Comparison of ENCODE assay signal across 8 cellular contexts in the genomic region with DNA sequence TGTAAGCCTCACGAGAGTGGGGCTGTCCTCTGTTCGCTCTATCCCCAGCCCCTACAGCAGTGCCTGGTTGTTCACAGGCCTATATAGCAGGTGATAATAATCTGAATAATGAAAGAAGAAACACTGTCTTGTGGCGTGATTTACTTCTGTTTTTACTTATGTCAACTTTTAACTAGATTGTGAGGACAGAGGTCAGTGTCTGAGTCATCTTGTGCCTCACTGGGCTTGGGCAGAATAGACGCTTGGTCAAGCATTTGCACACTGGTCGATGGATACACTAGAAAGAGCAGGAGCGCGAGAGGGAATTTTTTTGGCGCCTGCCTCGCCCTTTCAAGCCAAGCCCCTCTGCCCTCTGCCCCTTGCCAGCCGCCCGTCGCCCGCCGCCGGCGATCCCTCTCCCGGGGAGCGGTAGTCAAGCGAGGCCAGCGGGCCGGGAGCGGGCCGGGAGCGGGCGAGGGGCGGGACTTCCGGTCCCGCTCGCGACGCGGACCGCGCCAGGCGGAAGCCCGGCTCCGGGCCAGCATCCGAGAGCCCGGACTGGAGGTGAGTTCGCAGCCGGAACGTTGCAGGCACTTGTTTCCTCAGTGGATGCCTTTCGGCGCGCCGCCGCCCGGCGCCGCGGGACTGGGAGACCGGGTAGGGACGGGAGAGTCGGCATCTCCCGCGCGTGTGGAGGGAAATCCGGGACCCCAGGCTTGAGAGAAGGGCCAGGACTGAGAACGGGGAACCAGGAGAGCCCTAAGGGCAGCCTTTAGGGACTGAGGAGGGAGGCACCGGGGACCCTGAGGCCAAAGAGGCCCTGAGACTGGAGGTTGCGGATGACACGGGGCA. TPM values are rescaled to one million over a fixed set of nuclear protein-coding genes. Genes with fewer than 3 reads are reported as not detected.
DNase-seq lines count a peak whose midpoint lies in the region; ATAC-seq and TF ChIP-seq lines count a peak whose summit lies in the region.

A gene with protein sequence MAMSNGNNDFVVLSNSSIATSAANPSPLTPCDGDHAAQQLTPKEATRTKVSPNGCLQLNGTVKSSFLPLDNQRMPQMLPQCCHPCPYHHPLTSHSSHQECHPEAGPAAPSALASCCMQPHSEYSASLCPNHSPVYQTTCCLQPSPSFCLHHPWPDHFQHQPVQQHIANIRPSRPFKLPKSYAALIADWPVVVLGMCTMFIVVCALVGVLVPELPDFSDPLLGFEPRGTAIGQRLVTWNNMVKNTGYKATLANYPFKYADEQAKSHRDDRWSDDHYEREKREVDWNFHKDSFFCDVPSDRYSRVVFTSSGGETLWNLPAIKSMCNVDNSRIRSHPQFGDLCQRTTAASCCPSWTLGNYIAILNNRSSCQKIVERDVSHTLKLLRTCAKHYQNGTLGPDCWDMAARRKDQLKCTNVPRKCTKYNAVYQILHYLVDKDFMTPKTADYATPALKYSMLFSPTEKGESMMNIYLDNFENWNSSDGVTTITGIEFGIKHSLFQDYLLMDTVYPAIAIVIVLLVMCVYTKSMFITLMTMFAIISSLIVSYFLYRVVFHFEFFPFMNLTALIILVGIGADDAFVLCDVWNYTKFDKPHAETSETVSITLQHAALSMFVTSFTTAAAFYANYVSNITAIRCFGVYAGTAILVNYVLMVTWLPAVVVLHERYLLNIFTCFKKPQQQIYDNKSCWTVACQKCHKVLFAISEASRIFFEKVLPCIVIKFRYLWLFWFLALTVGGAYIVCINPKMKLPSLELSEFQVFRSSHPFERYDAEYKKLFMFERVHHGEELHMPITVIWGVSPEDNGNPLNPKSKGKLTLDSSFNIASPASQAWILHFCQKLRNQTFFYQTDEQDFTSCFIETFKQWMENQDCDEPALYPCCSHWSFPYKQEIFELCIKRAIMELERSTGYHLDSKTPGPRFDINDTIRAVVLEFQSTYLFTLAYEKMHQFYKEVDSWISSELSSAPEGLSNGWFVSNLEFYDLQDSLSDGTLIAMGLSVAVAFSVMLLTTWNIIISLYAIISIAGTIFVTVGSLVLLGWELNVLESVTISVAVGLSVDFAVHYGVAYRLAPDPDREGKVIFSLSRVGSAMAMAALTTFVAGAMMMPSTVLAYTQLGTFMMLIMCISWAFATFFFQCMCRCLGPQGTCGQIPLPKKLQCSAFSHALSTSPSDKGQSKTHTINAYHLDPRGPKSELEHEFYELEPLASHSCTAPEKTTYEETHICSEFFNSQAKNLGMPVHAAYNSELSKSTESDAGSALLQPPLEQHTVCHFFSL (N-terminal part only) (plus strand): TSS at position 504 of the 831 bp plus-strand sequence. CDS start 127,785 bp downstream, outside the sequence.

- peaks cover 3% of the 10 kb centered on the region for H3K9me3 Mint-ChIP-seq in nephron progenitor cell
- H3K9me3 Mint-ChIP-seq in stimulated activated naive CD8-positive, alpha-beta T cell treated with anti-CD3 and anti-CD28 coated beads, Interleukin-15, amount 100 ng/mL, for 72 hours = peaks cover 0 to 5% of the 10 kb centered on the region in 2 donors

- TF ChIP-seq CTCF in fibroblast of villous mesenchyme (IDR thresholded peaks at IDR 0.05; ENCODE audit: insufficient read depth, low read depth, low read length) (no peak), nephron progenitor cell (IDR thresholded peaks at IDR 0.05) (no peak)

- DNase-seq in DMS79 (lab: John Stamatoyannopoulos, UW) = peak; percentile 69
- peak; percentile 81 for DNase-seq in RPMI7951 (ENCODE audit: low read depth)
- peak; percentile 44 for DNase-seq in activated gamma-delta T cell (lab: John Stamatoyannopoulos, UW)
- DNase-seq in fibroblast of villous mesenchyme (ENCODE audit: low read depth) = peak; percentile 86
- peak; percentile 75 for DNase-seq in nephron progenitor cell
- DNase-seq in stimulated activated naive CD8-positive, alpha-beta T cell treated with anti-CD3 and anti-CD28 coated beads, Interleukin-15, amount 100 ng/mL, for 72 hours = peak; percentile 73 to 78

- peak within 1 kb of the TSS; percentile 96 for H3K4me3 Mint-ChIP-seq in nephron progenitor cell
- H3K4me3 Mint-ChIP-seq in stimulated activated naive CD8-positive, alpha-beta T cell treated with anti-CD3 and anti-CD28 coated beads, Interleukin-15, amount 100 ng/mL, for 72 hours = peak within 1 kb of the TSS; percentile 94 to 97

- peaks cover 39% of the 10 kb centered on the region for H3K4me1 Mint-ChIP-seq in nephron progenitor cell
- peaks cover 38% of the 10 kb centered on the region for H3K4me1 Mint-ChIP-seq in stimulated activated naive CD8-positive, alpha-beta T cell treated with anti-CD3 and anti-CD28 coated beads, Interleukin-15, amount 100 ng/mL, for 72 hours

- no peak for TF ChIP-seq EP300 in Ishikawa (IDR thresholded peaks at IDR 0.05; ENCODE audit: borderline replicate concordance)

- peak within 1 kb of the TSS; percentile 91 for H3K4me3 ChIP-seq in fibroblast of villous mesenchyme (ENCODE audit: low read depth, low read length)

- no peak for TF ChIP-seq RAD21 in Ishikawa (IDR thresholded peaks at IDR 0.05; ENCODE audit: low read depth)

- H3K27me3 Mint-ChIP-seq in nephron progenitor cell (ENCODE audit: low read depth, poor library complexity) = peaks cover 7% of the 10 kb centered on the region
- no peaks in the 10 kb centered on the region for H3K27me3 Mint-ChIP-seq in stimulated activated naive CD8-positive, alpha-beta T cell treated with anti-CD3 and anti-CD28 coated beads, Interleukin-15, amount 100 ng/mL, for 72 hours

- H3K27ac Mint-ChIP-seq in nephron progenitor cell = peak within 1 kb of the TSS; percentile 96
- peak within 1 kb of the TSS; percentile 99 for H3K27ac Mint-ChIP-seq in stimulated activated naive CD8-positive, alpha-beta T cell treated with anti-CD3 and anti-CD28 coated beads, Interleukin-15, amount 100 ng/mL, for 72 hours

- peaks cover 6% of the 10 kb centered on the region for H3K36me3 Mint-ChIP-seq in nephron progenitor cell (ENCODE audit: low read depth)

- peak; percentile 84 for ATAC-seq in GM21576 (IDR thresholded peaks at IDR 0.05; ENCODE audit: unreplicated experiment)
- peak; percentile 92 for ATAC-seq in stimulated activated naive CD8-positive, alpha-beta T cell treated with anti-CD3 and anti-CD28 coated beads, Interleukin-15, amount 100 ng/mL, for 72 hours

TF ChIP-seq in Ishikawa, 13 proteins besides CTCF, POLR2A, EP300 and RAD21:
- TF ChIP-seq, protein P1, sequence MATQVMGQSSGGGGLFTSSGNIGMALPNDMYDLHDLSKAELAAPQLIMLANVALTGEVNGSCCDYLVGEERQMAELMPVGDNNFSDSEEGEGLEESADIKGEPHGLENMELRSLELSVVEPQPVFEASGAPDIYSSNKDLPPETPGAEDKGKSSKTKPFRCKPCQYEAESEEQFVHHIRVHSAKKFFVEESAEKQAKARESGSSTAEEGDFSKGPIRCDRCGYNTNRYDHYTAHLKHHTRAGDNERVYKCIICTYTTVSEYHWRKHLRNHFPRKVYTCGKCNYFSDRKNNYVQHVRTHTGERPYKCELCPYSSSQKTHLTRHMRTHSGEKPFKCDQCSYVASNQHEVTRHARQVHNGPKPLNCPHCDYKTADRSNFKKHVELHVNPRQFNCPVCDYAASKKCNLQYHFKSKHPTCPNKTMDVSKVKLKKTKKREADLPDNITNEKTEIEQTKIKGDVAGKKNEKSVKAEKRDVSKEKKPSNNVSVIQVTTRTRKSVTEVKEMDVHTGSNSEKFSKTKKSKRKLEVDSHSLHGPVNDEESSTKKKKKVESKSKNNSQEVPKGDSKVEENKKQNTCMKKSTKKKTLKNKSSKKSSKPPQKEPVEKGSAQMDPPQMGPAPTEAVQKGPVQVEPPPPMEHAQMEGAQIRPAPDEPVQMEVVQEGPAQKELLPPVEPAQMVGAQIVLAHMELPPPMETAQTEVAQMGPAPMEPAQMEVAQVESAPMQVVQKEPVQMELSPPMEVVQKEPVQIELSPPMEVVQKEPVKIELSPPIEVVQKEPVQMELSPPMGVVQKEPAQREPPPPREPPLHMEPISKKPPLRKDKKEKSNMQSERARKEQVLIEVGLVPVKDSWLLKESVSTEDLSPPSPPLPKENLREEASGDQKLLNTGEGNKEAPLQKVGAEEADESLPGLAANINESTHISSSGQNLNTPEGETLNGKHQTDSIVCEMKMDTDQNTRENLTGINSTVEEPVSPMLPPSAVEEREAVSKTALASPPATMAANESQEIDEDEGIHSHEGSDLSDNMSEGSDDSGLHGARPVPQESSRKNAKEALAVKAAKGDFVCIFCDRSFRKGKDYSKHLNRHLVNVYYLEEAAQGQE (IDR thresholded peaks at IDR 0.05; ENCODE audit: low read depth) = no peak
- TF ChIP-seq TCF12 (IDR thresholded peaks at IDR 0.05; ENCODE audit: low read depth) (0 out of 2 replicates have a peak, but pooled peaks have one; percentile 20), TAF1 (IDR thresholded peaks at IDR 0.05; ENCODE audit: low read depth) (peak; percentile 69), EGR1 (IDR thresholded peaks at IDR 0.05) (peak; percentile 31; the same call in 1 of the 2 replicates), YY1 (IDR thresholded peaks at IDR 0.05; ENCODE audit: low read depth) (peak; percentile 58; the same call in 1 of the 2 replicates), NFIC (IDR thresholded peaks at IDR 0.05) (peak; percentile 47; the same call in 1 of the 2 replicates), FOXM1 (IDR thresholded peaks at IDR 0.05; ENCODE audit: borderline replicate concordance, low read depth) (no peak)
- TF ChIP-seq, protein P2, sequence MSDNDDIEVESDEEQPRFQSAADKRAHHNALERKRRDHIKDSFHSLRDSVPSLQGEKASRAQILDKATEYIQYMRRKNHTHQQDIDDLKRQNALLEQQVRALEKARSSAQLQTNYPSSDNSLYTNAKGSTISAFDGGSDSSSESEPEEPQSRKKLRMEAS (IDR thresholded peaks at IDR 0.05) = peak; percentile 33; the same call in 1 of the 2 replicates
TF ChIP-seq in Ishikawa: peak in this region for 6.

RNA-seq across cellular contexts. Expression of the gene that starts here (rescaled TPM):
- 4.1 and 4.2 TPM in 2 replicates for total RNA-seq in RPMI7951 (2014; rRNA removed; shearing (Covaris generic))
- 3.5 and 4.2 TPM in 2 replicates for total RNA-seq in fibroblast of villous mesenchyme

Comparison
In these comparisons a context has a peak if more than half of its experiments do, and no peak if none do; other contexts are left out.
1. Peak in every context shown above with its lines: DNase-seq, ATAC-seq and H3K4me3 ChIP-seq.